ENCODE assay signal across 19 cellular contexts in the genomic region with DNA sequence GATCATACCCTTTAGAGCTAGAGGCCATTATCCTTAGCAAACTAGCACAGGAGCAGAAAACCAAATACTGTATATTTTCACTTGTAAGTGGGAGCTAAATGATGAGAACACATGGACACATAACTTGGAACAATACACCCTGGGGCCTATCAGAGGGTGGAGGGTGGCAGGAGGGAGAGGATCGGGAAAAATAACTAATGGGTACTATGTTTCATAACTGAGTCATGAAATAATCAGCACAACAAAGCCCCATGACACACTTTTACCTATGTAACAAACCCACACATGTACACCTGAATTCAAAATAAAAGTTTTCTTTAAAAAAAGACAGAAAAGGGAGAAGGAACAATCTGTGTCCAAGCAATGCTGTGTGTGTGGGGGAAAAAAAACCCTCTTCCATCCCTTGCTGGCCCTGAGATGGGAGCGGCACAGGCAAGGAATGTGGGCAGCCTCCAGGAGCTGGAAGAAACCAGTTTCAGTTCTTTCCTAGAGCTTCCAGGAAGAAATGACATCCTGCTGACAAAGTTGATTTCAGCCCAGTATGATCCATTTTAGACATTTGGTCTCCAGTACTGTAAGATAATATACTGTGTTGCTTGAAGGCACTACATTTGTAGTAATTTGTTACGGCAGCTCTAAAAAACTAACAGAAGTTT.
A peak's percentile ranks its signal among the peaks of the same experiment; 100 is the strongest.
DNase-seq lines count a peak whose midpoint lies in the region; FAIRE-seq and TF ChIP-seq lines count a peak whose summit lies in the region.
"Had no signal": no experiment of that assay in that cellular context is flagged by ENCODE, and none has a peak within 500 bp of the region (broad histone marks: within the 10 kb centered on the region; RNA-seq: fewer than 3 reads in every experiment).

No MANE protein-coding gene starts in this region.

- H3K18ac ChIP-seq in mesendoderm (ENCODE audit: low read length) = no peak overlapping the region

- H3K27ac ChIP-seq in RWPE1 (no peak overlapping the region), mesendoderm (ENCODE audit: low read depth, low read length) (no peak overlapping the region)
- H3K27ac ChIP-seq: A549, BLaER1 had no signal

- H3K79me2 ChIP-seq in mesendoderm (ENCODE audit: control insufficient read depth, insufficient read depth, low read length) = no peaks in the 10 kb centered on the region

- no peak overlapping the region for H3K9ac ChIP-seq in mesendoderm (ENCODE audit: low read length)
- H3K9ac ChIP-seq: BLaER1 had no signal

- no peak overlapping the region for H2BK5ac ChIP-seq in mesendoderm (ENCODE audit: low read length)

- H3K4me1 ChIP-seq in mesendoderm (ENCODE audit: control insufficient read depth, low read depth, low read length) = no peaks in the 10 kb centered on the region
- H3K4me1 ChIP-seq: A549, BLaER1, HAP-1 had no signal

- no peak overlapping the region for H2BK15ac ChIP-seq in mesendoderm (replicated peaks; ENCODE audit: low read depth)

- no peaks in the 10 kb centered on the region for H3K36me3 ChIP-seq in bronchial epithelial cell (ENCODE audit: control insufficient read depth, insufficient read depth, low read length)
- no peaks in the 10 kb centered on the region for H3K36me3 ChIP-seq in mesendoderm (ENCODE audit: control insufficient read depth, insufficient read depth, low read length)
- H3K36me3 ChIP-seq: BLaER1, HAP-1 had no signal

- no peak overlapping the region for H3K4me2 ChIP-seq in mesendoderm (ENCODE audit: low read length)
- H3K4me2 ChIP-seq: A549, BLaER1 had no signal

- no peak for FAIRE-seq in bronchial epithelial cell (lab: Jason Lieb, UNC)
- FAIRE-seq: A549, HTR-8/SVneo, K562 had no signal

- H2AK5ac ChIP-seq in mesendoderm (ENCODE audit: low read length) = no peak overlapping the region

- no peak overlapping the region for H3K23ac ChIP-seq in mesendoderm (ENCODE audit: low read length)

- CTCF ChIA-PET in RWPE1 (lab: Yijun Ruan, JAX) = interaction anchor here (0.7 to 0.9 kb wide), 2 partner anchors 180 to 1025 kb away, joined by 3 to 8 read pairs; no protein-coding TSS in a partner anchor

- H3K4ac ChIP-seq in mesendoderm (ENCODE audit: low read depth, low read length) = no peak overlapping the region

- H2BK120ac ChIP-seq in mesendoderm (ENCODE audit: low read depth, low read length) = no peak overlapping the region

- TF ChIP-seq CTCF in RWPE1 (conservative IDR thresholded peaks at IDR 0.05; ENCODE audit: low read depth) (no peak), bronchial epithelial cell (IDR thresholded peaks at IDR 0.05; ENCODE audit: insufficient read depth, low read length, severe bottlenecking) (no peak)

- H3K4me3 ChIP-seq in bronchial epithelial cell (ENCODE audit: low read depth, low read length) (no peak overlapping the region), mesendoderm (ENCODE audit: low read length) (no peak overlapping the region)
- H3K4me3 ChIP-seq: A549, BLaER1, HAP-1, K562 had no signal

- H3K27me3 ChIP-seq in bronchial epithelial cell (ENCODE audit: control insufficient read depth, insufficient read depth, low read length) = no peaks in the 10 kb centered on the region
- H3K27me3 ChIP-seq in mesendoderm (ENCODE audit: insufficient read depth, low read length, poor library complexity) = no peaks in the 10 kb centered on the region
- H3K27me3 ChIP-seq: BLaER1 had no signal

- H4K8ac ChIP-seq in mesendoderm (ENCODE audit: low read depth, low read length) = no peak overlapping the region

- DNase-seq in HT1080 (ENCODE audit: low read depth) (peak; percentile 3), RWPE1 (ENCODE audit: low spot score) (peak; percentile 13), bronchial epithelial cell (ENCODE audit: low read depth) (peak; percentile 44), mesendoderm (peak; percentile 26), NCI-H1930 (lab: John Stamatoyannopoulos, UW) (no peak), kidney glomerular epithelial cell (lab: John Stamatoyannopoulos, UW) (no peak), NCI-H1092 (lab: John Stamatoyannopoulos, UW) (no peak), NCI-H2029 (lab: John Stamatoyannopoulos, UW) (no peak)
- DNase-seq: AML-193; Calu3; CD8-positive, alpha-beta T cell; DMS79 treated with DMSO at 0.1 percent for 48 hours; GF-D8; IMR-90 had no signal

- no peak overlapping the region for H4K5ac ChIP-seq in mesendoderm (ENCODE audit: low read length)

- H3K79me1 ChIP-seq in mesendoderm (ENCODE audit: low read length) = no peaks in the 10 kb centered on the region

- no CpG with 5 or more reads among the region's 3 CpGs for WGBS in mesendoderm (ENCODE audit: extremely low coverage, insufficient coverage, low lambda C conversion rate)

- POLR2A ChIA-PET in RWPE1 (lab: Yijun Ruan, JAX; ENCODE audit: low non-redundant PET) = no interaction called here

- H3K56ac ChIP-seq in mesendoderm (ENCODE audit: low read length) = no peak overlapping the region

Comparison
In these comparisons a context has a peak if more than half of its experiments do, and no peak if none do; other contexts are left out.
1. DNase-seq: peak in HT1080 (single experiment), RWPE1 (single experiment), bronchial epithelial cell (single experiment) and mesendoderm (single experiment); none in NCI-H1930 (0 of 2), kidney glomerular epithelial cell (single experiment), NCI-H1092 (single experiment) and NCI-H2029 (single experiment).